Comparison of ENCODE assay signal across 23 cellular contexts in the genomic region with DNA sequence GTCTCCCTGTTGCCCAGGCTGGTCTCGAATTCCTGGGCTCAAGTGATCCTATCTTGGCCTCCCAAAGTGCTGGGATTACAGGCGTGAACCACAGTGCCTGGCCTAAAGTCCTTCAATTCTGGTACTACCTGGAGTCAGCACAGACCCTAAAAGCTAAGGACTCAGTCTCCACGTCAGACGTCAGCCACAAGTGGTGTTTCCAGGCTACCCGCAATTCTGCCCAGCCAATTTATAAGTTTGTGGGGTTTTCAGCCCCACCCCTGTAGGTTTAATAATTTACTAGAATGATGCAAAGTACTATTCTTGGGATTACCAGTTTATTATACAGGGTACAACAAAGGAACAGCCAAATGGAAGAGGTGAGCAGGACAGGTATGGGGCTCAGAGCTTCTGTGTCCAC.
"Had no signal": no experiment of that assay in that cellular context is flagged by ENCODE, and none has a peak within 500 bp of the region (broad histone marks: within the 10 kb centered on the region; RNA-seq: fewer than 3 reads in every experiment).

No MANE protein-coding gene starts in this region.

- H3K27me3 ChIP-seq: sigmoid colon, tibial artery, uterus had no signal

- H3K27me3 Mint-ChIP-seq: activated B cell treated with CpG ODN at 0.5 μM for 24 hours; activated CD4-positive, alpha-beta T cell treated with anti-CD3 and anti-CD28 coated beads for 36 hours; activated naive CD8-positive, alpha-beta T cell treated with anti-CD3 and anti-CD28 coated beads for 36 hours; activated T-cell treated with anti-CD3 and anti-CD28 coated beads, Interleukin-2, amount 50 U/mL, for 24 hours; activated T-helper 17 cell treated with anti-CD3 and anti-CD28 coated beads, Interleukin-2, amount 50 U/mL, for 72 hours; memory B cell; naive B cell; stimulated activated naive CD8-positive, alpha-beta T cell treated with anti-CD3 and anti-CD28 coated beads, Interleukin-15, Interleukin-2, amounts not matched to agents 100 ng/mL and 50 ng/mL, for 24 hours had no signal

- H3K27ac ChIP-seq: sigmoid colon, tibial artery, uterus had no signal

- H3K27ac Mint-ChIP-seq: activated B cell treated with CpG ODN at 0.5 μM for 24 hours; activated CD4-positive, alpha-beta T cell treated with anti-CD3 and anti-CD28 coated beads for 36 hours; activated naive CD8-positive, alpha-beta T cell treated with anti-CD3 and anti-CD28 coated beads for 36 hours; activated T-helper 17 cell treated with anti-CD3 and anti-CD28 coated beads, Interleukin-2, amount 50 U/mL, for 72 hours; stimulated activated naive CD8-positive, alpha-beta T cell treated with anti-CD3 and anti-CD28 coated beads, Interleukin-15, Interleukin-2, amounts not matched to agents 100 ng/mL and 50 ng/mL, for 24 hours; T-helper 1 cell treated with Interleukin-12 subunit alpha and Interleukin-12 subunit beta and Interleukin-4 antibody, amounts not matched to agents 30 μg/mL and 1 μg/mL, for 36 hours had no signal

- H3K4me3 ChIP-seq: sigmoid colon, tibial artery, uterus had no signal

- ATAC-seq: activated CD4-positive, alpha-beta T cell treated with anti-CD3 and anti-CD28 coated beads for 36 hours; activated T-helper 17 cell treated with anti-CD3 and anti-CD28 coated beads, Interleukin-2, amount 50 U/mL, for 72 hours had no signal

- DNase-seq: activated B cell treated with CpG ODN at 0.5 μM for 24 hours; activated CD4-positive, alpha-beta T cell treated with anti-CD3 and anti-CD28 coated beads for 36 hours; activated CD4-positive, alpha-beta T cell treated with anti-CD3 and anti-CD28 coated beads, Interleukin-2, amount 50 U/mL, for 4 hours; activated CD8-positive, alpha-beta memory T cell treated with anti-CD3 and anti-CD28 coated beads for 24 hours; activated CD8-positive, alpha-beta memory T cell treated with anti-CD3 and anti-CD28 coated beads, Interleukin-2, amount 50 U/mL, for 4 hours; activated naive CD8-positive, alpha-beta T cell treated with anti-CD3 and anti-CD28 coated beads for 36 hours; activated T-cell treated with anti-CD3 and anti-CD28 coated beads, Interleukin-2, amount 50 U/mL, for 24 hours; cortex of kidney; foreskin melanocyte; hippocampal formation; kidney glomerular epithelial cell; naive B cell; occipital lobe; posterior cingulate gyrus; stimulated activated CD4-positive, alpha-beta T cell treated with anti-CD3 and anti-CD28 coated beads, Interleukin-4, amount 100 ng/mL, for 4 hours; substantia nigra; uterus had no signal

- H3K36me3 ChIP-seq: uterus had no signal

- H3K4me3 Mint-ChIP-seq: activated B cell treated with CpG ODN at 0.5 μM for 24 hours; activated CD4-positive, alpha-beta T cell treated with anti-CD3 and anti-CD28 coated beads for 36 hours; activated naive CD8-positive, alpha-beta T cell treated with anti-CD3 and anti-CD28 coated beads for 36 hours; activated T-cell treated with anti-CD3 and anti-CD28 coated beads, Interleukin-2, amount 50 U/mL, for 24 hours; activated T-helper 17 cell treated with anti-CD3 and anti-CD28 coated beads, Interleukin-2, amount 50 U/mL, for 72 hours; memory B cell; stimulated activated naive CD8-positive, alpha-beta T cell treated with anti-CD3 and anti-CD28 coated beads, Interleukin-15, Interleukin-2, amounts not matched to agents 100 ng/mL and 50 ng/mL, for 24 hours; T-helper 1 cell treated with Interleukin-12 subunit alpha and Interleukin-12 subunit beta and Interleukin-4 antibody, amounts not matched to agents 30 μg/mL and 1 μg/mL, for 36 hours had no signal

- H3K4me1 ChIP-seq: tibial artery, uterus had no signal

- H3K9me3 ChIP-seq: sigmoid colon, uterus had no signal

- H3K4me1 Mint-ChIP-seq: activated CD4-positive, alpha-beta T cell treated with anti-CD3 and anti-CD28 coated beads for 36 hours had no signal
